ENCODE assay signal across 8 cellular contexts in the genomic region with DNA sequence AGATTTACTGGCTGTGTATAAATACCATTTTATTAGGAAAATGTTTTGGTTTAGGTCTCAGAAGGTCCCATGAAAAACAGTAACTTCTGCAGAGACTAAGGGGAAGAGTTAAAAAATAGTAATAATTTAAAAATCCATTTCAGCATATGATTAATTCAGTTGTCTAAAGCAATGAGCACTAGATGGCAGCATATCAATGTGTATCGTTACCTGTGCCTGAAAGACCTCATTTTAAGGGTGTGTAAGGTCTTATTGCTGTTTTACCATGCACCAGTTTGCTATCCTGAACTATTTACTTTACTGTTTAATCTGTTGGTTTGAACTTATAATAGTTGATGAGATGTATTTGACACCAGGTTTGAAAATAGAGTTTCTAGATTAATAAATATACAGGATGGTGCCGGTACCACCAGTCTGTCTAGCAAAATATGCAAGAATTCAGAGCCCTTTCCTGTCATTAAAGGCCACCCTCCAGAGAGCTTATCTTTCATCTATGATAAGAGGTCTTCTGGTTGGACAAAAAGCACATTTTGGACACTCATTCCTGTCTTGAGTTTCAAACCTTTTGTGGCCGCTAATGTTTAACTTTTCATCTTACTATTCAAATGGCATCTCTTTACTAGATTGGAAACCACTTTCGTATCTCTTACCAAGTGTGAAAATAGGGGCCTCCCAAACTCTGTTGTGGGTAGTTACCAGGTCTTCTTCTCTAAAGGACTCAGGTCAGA. TPM values are rescaled to one million over a fixed set of nuclear protein-coding genes. Genes with fewer than 3 reads are reported as not detected.
DNase-seq lines count a peak whose midpoint lies in the region; ATAC-seq, FAIRE-seq and TF ChIP-seq lines count a peak whose summit lies in the region.

No MANE protein-coding gene starts in this region.

- no peaks in the 10 kb centered on the region for H3K9me3 ChIP-seq in OCI-LY7 (ENCODE audit: low read length)

- intact Hi-C loops in OCI-LY7 (cut with micrococcal nuclease; ENCODE audit: unreplicated experiment), result loop anchor here (5.0 kb wide), 1 partner anchor 721 kb away; no protein-coding TSS in a partner anchor

- H3K27me3 ChIP-seq in HL-60 (ENCODE audit: insufficient read depth, poor library complexity, severe bottlenecking) (no peaks in the 10 kb centered on the region), H7 (ENCODE audit: control insufficient read depth, insufficient read depth, low read length) (no peaks in the 10 kb centered on the region)

- H3K27me3 Mint-ChIP-seq in activated CD8-positive, alpha-beta memory T cell treated with anti-CD3 and anti-CD28 coated beads, Interleukin-2, amount 10 ng/mL, durations not matched to agents 7 days and 5 days, result no peaks in the 10 kb centered on the region
- no peaks in the 10 kb centered on the region for H3K27me3 Mint-ChIP-seq in mesothelial cell of epicardium (ENCODE audit: low read depth)

- no peaks in the 10 kb centered on the region for H3K9me2 ChIP-seq in OCI-LY7 (ENCODE audit: insufficient read depth, low read length)

- no peak overlapping the region for H3K27ac ChIP-seq in HL-60 (replicated peaks)
- H3K27ac ChIP-seq in OCI-LY7 (ENCODE audit: low read depth, low read length, poor library complexity, severe bottlenecking), result no peak overlapping the region

- H3K4me3 ChIP-seq in HL-60 (replicated peaks; ENCODE audit: insufficient read depth, low read length) (no peak overlapping the region), OCI-LY7 (ENCODE audit: low read depth, low read length, poor library complexity, severe bottlenecking) (no peak overlapping the region), H7 (ENCODE audit: insufficient read depth, low read depth, low read length) (no peak overlapping the region)

- no peaks in the 10 kb centered on the region for H3K9me3 Mint-ChIP-seq in activated CD8-positive, alpha-beta memory T cell treated with anti-CD3 and anti-CD28 coated beads, Interleukin-2, amount 10 ng/mL, durations not matched to agents 7 days and 5 days (ENCODE audit: low read depth)
- no peaks in the 10 kb centered on the region for H3K9me3 Mint-ChIP-seq in mesothelial cell of epicardium

- H3K36me3 ChIP-seq in OCI-LY7 (ENCODE audit: insufficient read depth, low read length) (no peaks in the 10 kb centered on the region), H7 (replicated peaks; ENCODE audit: control insufficient read depth, insufficient read depth, low read length) (no peaks in the 10 kb centered on the region)

- H3K36me3 Mint-ChIP-seq in activated CD8-positive, alpha-beta memory T cell treated with anti-CD3 and anti-CD28 coated beads, Interleukin-2, amount 10 ng/mL, durations not matched to agents 7 days and 5 days, result no peaks in the 10 kb centered on the region
- no peaks in the 10 kb centered on the region for H3K36me3 Mint-ChIP-seq in mesothelial cell of epicardium

- H3K4me2 ChIP-seq in OCI-LY7 (ENCODE audit: low read length), result no peak overlapping the region

- no peak overlapping the region for H3K4me3 Mint-ChIP-seq in activated CD8-positive, alpha-beta memory T cell treated with anti-CD3 and anti-CD28 coated beads, Interleukin-2, amount 10 ng/mL, durations not matched to agents 7 days and 5 days
- H3K4me3 Mint-ChIP-seq in mesothelial cell of epicardium, result no peak overlapping the region

- CTCF ChIA-PET in activated CD8-positive, alpha-beta memory T cell treated with anti-CD3 and anti-CD28 coated beads, Interleukin-2, amount 10 ng/mL, durations not matched to agents 7 days and 5 days (lab: Charles Lee), result interaction anchor here (0.8 to 3.5 kb wide), 18 partner anchors 8 to 724 kb away, joined by 3 to 26 read pairs (median 4); a partner anchor contains a TSS
- CTCF ChIA-PET in OCI-LY7 (lab: Charles Lee; ENCODE audit: unreplicated experiment), result interaction anchor here (1.3 kb wide), 1 partner anchor 720 kb away, joined by 3 read pairs; no protein-coding TSS in a partner anchor

- no peaks in the 10 kb centered on the region for H3K79me2 ChIP-seq in OCI-LY7 (ENCODE audit: insufficient read depth, low read depth, low read length)

- FAIRE-seq in colon (lab: Jason Lieb, UNC), result peak; percentile 78

- DNase-seq in activated CD8-positive, alpha-beta memory T cell treated with anti-CD3 and anti-CD28 coated beads, Interleukin-2, amount 10 ng/mL, durations not matched to agents 7 days and 5 days, result no peak
- DNase-seq in activated CD8-positive, alpha-beta memory T cell treated with anti-CD3 and anti-CD28 coated beads for 24 hours, result no peak
- DNase-seq in HL-60 (ENCODE audit: low read depth in 1 of 2, low spot score in 1 of 2) (peak in 1 of 2 experiments; percentile 21), OCI-LY7 (ENCODE audit: low spot score) (peak; percentile 59), mesothelial cell of epicardium (ENCODE audit: low spot score in 2 of 2, unreplicated experiment in 2 of 2) (no peak), H7 (no peak)

- H3K27ac Mint-ChIP-seq in activated CD8-positive, alpha-beta memory T cell treated with anti-CD3 and anti-CD28 coated beads, Interleukin-2, amount 10 ng/mL, durations not matched to agents 7 days and 5 days, result peak overlapping the region; percentile 59
- H3K27ac Mint-ChIP-seq in mesothelial cell of epicardium, result peak overlapping the region; percentile 21

- H4K20me1 ChIP-seq in OCI-LY7 (ENCODE audit: insufficient read depth, low read length), result no peaks in the 10 kb centered on the region

- POLR2A ChIA-PET in OCI-LY7 (lab: Charles Lee), result interaction anchor here (0.6 to 0.7 kb wide), 3 partner anchors 8 to 930 kb away, joined by 3 read pairs; no protein-coding TSS in a partner anchor

- H3K4me1 Mint-ChIP-seq in activated CD8-positive, alpha-beta memory T cell treated with anti-CD3 and anti-CD28 coated beads, Interleukin-2, amount 10 ng/mL, durations not matched to agents 7 days and 5 days, result peaks cover 12% of the 10 kb centered on the region
- peaks cover 24% of the 10 kb centered on the region for H3K4me1 Mint-ChIP-seq in mesothelial cell of epicardium

- peak; percentile 90 for ATAC-seq in activated CD8-positive, alpha-beta memory T cell treated with anti-CD3 and anti-CD28 coated beads, Interleukin-2, amount 10 ng/mL, durations not matched to agents 7 days and 5 days
- peak; percentile 72 for ATAC-seq in GM21526 (IDR thresholded peaks at IDR 0.05; ENCODE audit: low FRiP score, unreplicated experiment)

- H3K4me1 ChIP-seq in OCI-LY7 (ENCODE audit: insufficient read depth, low read length, poor library complexity, severe bottlenecking), result no peaks in the 10 kb centered on the region

- BruUV-seq in OCI-LY7 (replicated peaks; lab: Mats Ljungman, UMichigan), result no TSS peak

- TF ChIP-seq CTCF in HL-60 (IDR thresholded peaks at IDR 0.05; ENCODE audit: insufficient read depth, low read length) (peak; percentile 13), OCI-LY7 (conservative IDR thresholded peaks at IDR 0.05; ENCODE audit: low read length) (peak; percentile 89), mesothelial cell of epicardium (IDR thresholded peaks at IDR 0.05; ENCODE audit: unreplicated experiment) (no peak)

- H2AFZ ChIP-seq in OCI-LY7 (ENCODE audit: low read length), result peak overlapping the region; percentile 13; the same call in 1 of the 2 replicates

RNA-seq across cellular contexts. Expression of a gene that starts 8.9 kb away (rescaled TPM):
- total RNA-seq in activated CD8-positive, alpha-beta memory T cell treated with anti-CD3 and anti-CD28 coated beads, Interleukin-2, amount 10 ng/mL, durations not matched to agents 7 days and 5 days, result 10 to 100 TPM; 29.8 to 88.0 TPM
- 21.4 and 25.3 TPM in 2 replicates for total RNA-seq in OCI-LY7 (2014; rRNA removed; shearing (Covaris generic))
- total RNA-seq in OCI-LY7 (2022) (33.9 and 34.8 TPM in 2 replicates), mesothelial cell of epicardium (39.7 to 42.6 TPM (median 41.6 TPM) in 3 replicates)
- total RNA-seq in H7 (2014; rRNA removed; shearing (Covaris generic)), result 5.2 and 8.3 TPM in 2 replicates
